In genomic region chr11:1006762-1007161, GRCh38 we compare ENCODE assay signal across 21 cellular contexts. TPM values are rescaled to one million over a fixed set of nuclear protein-coding genes. Genes with fewer than 3 reads are reported as not detected.
A peak's percentile ranks its signal among the peaks of the same experiment; 100 is the strongest.
DNase-seq lines count a peak whose midpoint lies in the region; ATAC-seq and TF ChIP-seq lines count a peak whose summit lies in the region.
"Had no signal": no experiment of that assay in that cellular context is flagged by ENCODE, and none has a peak within 500 bp of the region (broad histone marks: within the 10 kb centered on the region; RNA-seq: fewer than 3 reads in every experiment).

No MANE protein-coding gene starts in this region.

- no peak for ATAC-seq in HG03095 (IDR thresholded peaks at IDR 0.05; ENCODE audit: unreplicated experiment)
- ATAC-seq: left lung, Panc1, right cardiac atrium, upper lobe of right lung had no signal

- DNase-seq in NCI-H2171 treated with DMSO at 0.1 percent for 48 hours (lab: John Stamatoyannopoulos, UW) (peak; percentile 53), NCI-H2171 (lab: John Stamatoyannopoulos, UW) (no peak), anterior cingulate cortex (lab: John Stamatoyannopoulos, UW) (peak in 36 of 58 donors; percentile 6 to 86 (median 46)), left kidney (ENCODE audit: low read depth, low spot score) (peak; percentile 90), uterus (peak; percentile 35 to 58), immature natural killer cell (no peak), AG20443 (ENCODE audit: low spot score) (no peak)
- DNase-seq: activated CD4-positive, alpha-beta T cell treated with anti-CD3 and anti-CD28 coated beads for 1 hour; left lung; NCI-H748 treated with DMSO at 0.1 percent for 48 hours; stimulated activated CD4-positive, alpha-beta T cell treated with anti-CD3 and anti-CD28 coated beads, Interleukin-4, amount 100 ng/mL, for 24 hours; upper lobe of right lung had no signal

- H3K4me1 ChIP-seq in uterus, result no peaks in the 10 kb centered on the region
- H3K4me1 ChIP-seq: left lung, upper lobe of right lung had no signal

- H3K9me3 ChIP-seq in uterus, result no peaks in the 10 kb centered on the region
- H3K9me3 ChIP-seq: left lung, upper lobe of right lung had no signal

- intact Hi-C loops in uterus (cut with DNase I; ENCODE audit: low total_unique reads), result no loop called here

- no peak overlapping the region for H3K4me3 Mint-ChIP-seq in immature natural killer cell
- H3K4me3 Mint-ChIP-seq: activated naive CD8-positive, alpha-beta T cell; IgD-negative memory B cell had no signal

- peaks cover 13 to 45% (median 17%) of the 10 kb centered on the region in 3 donors for H3K36me3 Mint-ChIP-seq in immature natural killer cell
- H3K36me3 Mint-ChIP-seq: activated naive CD8-positive, alpha-beta T cell had no signal

- peak overlapping the region; percentile 12 to 55 for H3K27ac ChIP-seq in uterus
- H3K27ac ChIP-seq: hepatocyte, left lung, upper lobe of right lung had no signal

- H3K27me3 Mint-ChIP-seq in immature natural killer cell (ENCODE audit: low read depth in 3 of 3), result peaks cover 0 to 4% (median 2%) of the 10 kb centered on the region in 3 donors
- H3K27me3 Mint-ChIP-seq: activated naive CD8-positive, alpha-beta T cell; IgD-negative memory B cell had no signal

- TF ChIP-seq POLR2A in uterus (IDR thresholded peaks at IDR 0.05), result peak in 1 of 2 donors; percentile 31

- H3K27ac Mint-ChIP-seq in immature natural killer cell, result no peak overlapping the region
- H3K27ac Mint-ChIP-seq: activated naive CD8-positive, alpha-beta T cell; IgD-negative memory B cell had no signal

- H3K4me1 Mint-ChIP-seq in immature natural killer cell, result peaks cover 2 to 12% of the 10 kb centered on the region in 2 donors

- H3K27me3 ChIP-seq in uterus, result no peaks in the 10 kb centered on the region
- H3K27me3 ChIP-seq: hepatocyte, left lung, upper lobe of right lung had no signal

- TF ChIP-seq CTCF in uterus (IDR thresholded peaks at IDR 0.05), result no peak

- no peaks in the 10 kb centered on the region for H3K9me3 Mint-ChIP-seq in immature natural killer cell
- H3K9me3 Mint-ChIP-seq: IgD-negative memory B cell had no signal

- no peak overlapping the region for H3K4me3 ChIP-seq in uterus
- H3K4me3 ChIP-seq: hepatocyte, left lung, upper lobe of right lung had no signal

- H3K36me3 ChIP-seq in uterus, result no peaks in the 10 kb centered on the region

RNA-seq across cellular contexts. Expression of gene MUC6, which starts 29.8 kb away (rescaled TPM):
- total RNA-seq in uterus, result 1 to 10 TPM in 1 of 4 donors, under 1 TPM in 1, not detected in 2; 0.43 to 3.5 TPM
- polyA plus RNA-seq in immature natural killer cell, result not detected
- total RNA-seq: A673, chondrocyte, epithelial cell of proximal tubule, hepatocyte, left lung, right cardiac atrium, upper lobe of right lung had no signal
- polyA plus RNA-seq: hepatocyte, IgD-negative memory B cell had no signal

Comparison
In these comparisons a context has a peak if more than half of its experiments do, and no peak if none do; other contexts are left out.
1. DNase-seq: peak in NCI-H2171 treated with DMSO at 0.1 percent for 48 hours (single experiment), anterior cingulate cortex (36 of 58), left kidney (single experiment) and uterus (2 of 2); none in NCI-H2171 (single experiment), immature natural killer cell (0 of 3) and AG20443 (single experiment).